8 cellular contexts compared by ENCODE assay signal in the genomic region with DNA sequence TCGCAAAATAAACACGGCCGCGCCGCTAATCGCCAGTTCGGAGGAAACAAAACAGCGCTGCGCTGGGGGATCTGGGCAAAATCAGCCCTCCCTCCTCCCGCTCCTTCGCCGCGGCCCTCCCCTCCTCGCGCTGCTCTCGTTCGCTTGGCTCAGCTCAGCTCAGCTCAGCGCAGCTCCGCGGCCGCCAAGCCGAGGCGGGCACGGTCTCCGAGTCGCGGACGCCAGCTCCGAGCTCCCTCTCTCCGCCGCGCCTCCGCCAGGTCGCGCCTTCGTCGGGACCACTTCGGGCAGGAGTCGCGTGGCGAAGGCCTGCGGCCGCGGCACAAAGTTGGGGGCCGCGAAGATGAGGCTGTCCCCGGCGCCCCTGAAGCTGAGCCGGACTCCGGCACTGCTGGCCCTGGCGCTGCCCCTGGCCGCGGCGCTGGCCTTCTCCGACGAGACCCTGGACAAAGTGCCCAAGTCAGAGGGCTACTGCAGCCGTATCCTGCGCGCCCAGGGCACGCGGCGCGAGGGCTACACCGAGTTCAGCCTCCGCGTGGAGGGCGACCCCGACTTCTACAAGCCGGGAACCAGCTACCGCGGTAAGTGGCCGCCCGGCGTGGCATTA. TPM values are rescaled to one million over a fixed set of nuclear protein-coding genes. Genes with fewer than 3 reads are reported as not detected.
A peak's percentile ranks its signal among the peaks of the same experiment; 100 is the strongest.
DNase-seq lines count a peak whose midpoint lies in the region; ATAC-seq and TF ChIP-seq lines count a peak whose summit lies in the region.

TSS of gene SPON1 (plus strand) at position 162 of the 607 bp plus-strand sequence. CDS start at position 344, 182 bp downstream.

- H3K9me3 ChIP-seq in WERI-Rb-1 (ENCODE audit: severe bottlenecking) (no peaks in the 10 kb centered on the region), colonic mucosa (no peaks in the 10 kb centered on the region), lung (ENCODE audit: control insufficient read depth in 2 of 2, insufficient read depth in 1 of 2, low read length in 1 of 2) (peaks cover 0 to 3% of the 10 kb centered on the region in 2 donors)

- WGBS in lung, 2 donors: 1% methylated on average over 71 to 74 of the region's 74 CpGs

- ATAC-seq in lung (ENCODE audit: insufficient read depth, low FRiP score): peak; percentile 51
- ATAC-seq in HG03520 (IDR thresholded peaks at IDR 0.05; ENCODE audit: unreplicated experiment): no peak
- no peak for ATAC-seq in GM18873 (IDR thresholded peaks at IDR 0.05; ENCODE audit: low FRiP score, unreplicated experiment)

- H3K36me3 ChIP-seq in WERI-Rb-1 (no peaks in the 10 kb centered on the region), colonic mucosa (no peaks in the 10 kb centered on the region), lung (ENCODE audit: control insufficient read depth in 2 of 2, insufficient read depth in 2 of 2, low read length in 2 of 2) (no peaks in the 10 kb centered on the region)

- intact Hi-C loops in colonic mucosa (cut with DNase I): no loop called here

- H3K27me3 ChIP-seq in WERI-Rb-1 (ENCODE audit: insufficient read depth, low read depth, severe bottlenecking) (peaks cover 45% of the 10 kb centered on the region), colonic mucosa (no peaks in the 10 kb centered on the region), lung (ENCODE audit: control insufficient read depth, insufficient read depth) (no peaks in the 10 kb centered on the region)

- H3K27ac ChIP-seq in WERI-Rb-1 (no peak within 1 kb of the TSS), colonic mucosa (peak within 1 kb of the TSS; percentile 76), lung (ENCODE audit: low read depth in 1 of 2, low read length in 1 of 2) (peak within 1 kb of the TSS; percentile 45 to 52)

- H3K4me1 ChIP-seq in colonic mucosa (peaks cover 6% of the 10 kb centered on the region), lung (ENCODE audit: control insufficient read depth in 2 of 2, insufficient read depth in 2 of 2, low read length in 2 of 2) (peaks cover 0 to 10% of the 10 kb centered on the region in 2 donors)

- peak within 1 kb of the TSS; percentile 37 for H3K4me3 ChIP-seq in WERI-Rb-1 (ENCODE audit: low read depth, low read length)
- peak within 1 kb of the TSS; percentile 56 for H3K4me3 ChIP-seq in colonic mucosa
- peak within 1 kb of the TSS; percentile 20 for H3K4me3 ChIP-seq in lung

- peak within 1 kb of the TSS; percentile 45 to 82 for H3K9ac ChIP-seq in colonic mucosa (ENCODE audit: low read depth in 2 of 2, low read length in 2 of 2)

- DNase-seq in EH (ENCODE audit: low read depth) (peak; percentile 15), WERI-Rb-1 (peak; percentile 66), colonic mucosa (peak; percentile 65), lung (ENCODE audit: low spot score) (peak; percentile 34), medulla oblongata (ENCODE audit: extremely low spot score) (no peak)
- DNase-seq in stimulated activated CD8-positive, alpha-beta memory T cell treated with anti-CD3 and anti-CD28 coated beads, Interleukin-4, amount 100 ng/mL, for 48 hours: peak; percentile 57

- TF ChIP-seq CTCF in WERI-Rb-1 (IDR thresholded peaks at IDR 0.05; ENCODE audit: low read depth, low read length): no peak
- TF ChIP-seq CTCF in colonic mucosa (IDR thresholded peaks at IDR 0.05): no peak
- TF ChIP-seq CTCF in lung (IDR thresholded peaks at IDR 0.05; ENCODE audit: control extremely low read depth, extremely low read depth): no peak

RNA-seq across cellular contexts. Expression of gene SPON1, which starts in this region (rescaled TPM):
- 10 to 100 TPM; 91.4 to 93.9 TPM for total RNA-seq in colonic mucosa
- total RNA-seq in lung: 10 to 100 TPM; 91.1 to 98.6 TPM
- 10 to 100 TPM in 1 of 2 donors, 1 to 10 TPM in 1; 8.4 to 28.6 TPM for polyA plus RNA-seq in lung
